ENCODE assay signal across 1 cellular context in the genomic region with DNA sequence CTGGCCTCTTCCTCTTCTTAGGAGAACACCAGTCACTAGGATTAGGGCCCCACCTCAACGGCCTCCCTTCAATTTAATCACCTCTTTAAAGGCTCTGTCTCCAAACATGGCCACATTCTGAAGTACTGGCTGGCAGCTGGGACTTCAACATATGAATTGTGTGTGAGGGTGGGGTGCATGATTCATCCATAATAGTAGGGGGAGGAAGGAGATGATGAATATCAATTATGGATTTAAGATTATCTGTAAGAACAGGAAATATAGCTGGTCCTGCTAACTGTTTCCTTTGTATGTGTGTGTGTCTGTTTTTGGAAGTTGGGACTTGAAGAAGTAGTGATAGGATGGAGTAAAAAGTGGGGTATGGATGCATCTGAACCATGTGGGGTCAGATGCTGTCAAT.
TF ChIP-seq lines count a peak whose summit lies in the region.

No MANE protein-coding gene starts in this region.

TF ChIP-seq in IMR-90, 13 proteins besides CTCF, POLR2A, EP300 and RAD21 (continued from another document):
- TF ChIP-seq CHD1 (IDR thresholded peaks at IDR 0.05; ENCODE audit: low read depth, low read length) = no peak
- TF ChIP-seq RFX5 (IDR thresholded peaks at IDR 0.05; ENCODE audit: low read depth, low read length) = no peak
- TF ChIP-seq, protein P1, sequence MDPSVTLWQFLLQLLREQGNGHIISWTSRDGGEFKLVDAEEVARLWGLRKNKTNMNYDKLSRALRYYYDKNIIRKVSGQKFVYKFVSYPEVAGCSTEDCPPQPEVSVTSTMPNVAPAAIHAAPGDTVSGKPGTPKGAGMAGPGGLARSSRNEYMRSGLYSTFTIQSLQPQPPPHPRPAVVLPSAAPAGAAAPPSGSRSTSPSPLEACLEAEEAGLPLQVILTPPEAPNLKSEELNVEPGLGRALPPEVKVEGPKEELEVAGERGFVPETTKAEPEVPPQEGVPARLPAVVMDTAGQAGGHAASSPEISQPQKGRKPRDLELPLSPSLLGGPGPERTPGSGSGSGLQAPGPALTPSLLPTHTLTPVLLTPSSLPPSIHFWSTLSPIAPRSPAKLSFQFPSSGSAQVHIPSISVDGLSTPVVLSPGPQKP (IDR thresholded peaks at IDR 0.05; ENCODE audit: borderline replicate concordance, low read depth, low read length) = no peak
- TF ChIP-seq, protein P2, sequence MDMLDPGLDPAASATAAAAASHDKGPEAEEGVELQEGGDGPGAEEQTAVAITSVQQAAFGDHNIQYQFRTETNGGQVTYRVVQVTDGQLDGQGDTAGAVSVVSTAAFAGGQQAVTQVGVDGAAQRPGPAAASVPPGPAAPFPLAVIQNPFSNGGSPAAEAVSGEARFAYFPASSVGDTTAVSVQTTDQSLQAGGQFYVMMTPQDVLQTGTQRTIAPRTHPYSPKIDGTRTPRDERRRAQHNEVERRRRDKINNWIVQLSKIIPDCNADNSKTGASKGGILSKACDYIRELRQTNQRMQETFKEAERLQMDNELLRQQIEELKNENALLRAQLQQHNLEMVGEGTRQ (IDR thresholded peaks at IDR 0.05; ENCODE audit: low read depth, low read length) = no peak
- no peak for TF ChIP-seq SMC3 (IDR thresholded peaks at IDR 0.05; ENCODE audit: low read depth, low read length)
